ENCODE assay signal across 20 cellular contexts in the genomic region with DNA sequence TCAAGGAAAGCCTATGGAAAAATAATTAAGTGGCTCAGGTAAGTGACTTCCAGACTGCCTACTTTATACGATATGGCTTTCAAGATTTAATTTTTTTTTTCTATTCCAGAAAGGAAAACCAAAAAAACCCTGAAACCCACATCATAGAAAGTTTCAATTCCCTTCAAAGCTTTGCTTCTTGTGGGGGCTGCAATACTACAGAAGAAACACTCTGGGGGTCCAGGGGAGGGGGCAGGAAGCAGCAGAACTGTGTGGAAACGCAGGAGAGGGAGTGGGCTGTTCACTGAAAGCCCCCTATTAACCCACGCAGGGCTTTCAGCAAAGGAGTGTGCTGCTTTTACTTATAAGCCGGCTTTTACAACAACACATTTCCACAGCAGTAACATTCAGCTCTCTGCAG. TPM values are rescaled to one million over a fixed set of nuclear protein-coding genes. Genes with fewer than 3 reads are reported as not detected.
DNase-seq lines count a peak whose midpoint lies in the region; ATAC-seq, FAIRE-seq and TF ChIP-seq lines count a peak whose summit lies in the region.
"Had no signal": no experiment of that assay in that cellular context is flagged by ENCODE, and none has a peak within 500 bp of the region (broad histone marks: within the 10 kb centered on the region; RNA-seq: fewer than 3 reads in every experiment).

No MANE protein-coding gene starts in this region.

- intact Hi-C loops in CD8-positive, alpha-beta T cell (cut with DNase I, micrococcal nuclease), result no loop called here

- peaks cover 12% of the 10 kb centered on the region for H3K4me1 Mint-ChIP-seq in CD8-positive, alpha-beta T cell (ENCODE audit: low read depth)
- peaks cover 11% of the 10 kb centered on the region for H3K4me1 Mint-ChIP-seq in nephron progenitor cell
- H3K4me1 Mint-ChIP-seq: B cell had no signal

- TF ChIP-seq POLR2A in H54 (IDR thresholded peaks at IDR 0.05; ENCODE audit: low read depth, low read length), result no peak

- no peak overlapping the region for H3K27ac ChIP-seq in CD8-positive, alpha-beta T cell (ENCODE audit: low read depth, low read length)
- H3K27ac ChIP-seq in SK-N-MC, result peak overlapping the region; percentile 65

- POLR2A ChIA-PET in CD8-positive, alpha-beta T cell (lab: Charles Lee), result no interaction called here

- no peaks in the 10 kb centered on the region for H3K9me3 Mint-ChIP-seq in CD8-positive, alpha-beta T cell
- peaks cover 13% of the 10 kb centered on the region for H3K9me3 Mint-ChIP-seq in nephron progenitor cell

- peaks cover 13% of the 10 kb centered on the region for H3K4me1 ChIP-seq in CD8-positive, alpha-beta T cell (ENCODE audit: insufficient read depth, low read length)

- no peaks in the 10 kb centered on the region for H3K36me3 Mint-ChIP-seq in CD8-positive, alpha-beta T cell
- H3K36me3 Mint-ChIP-seq in nephron progenitor cell (ENCODE audit: low read depth), result peaks cover 24% of the 10 kb centered on the region

- TF ChIP-seq CTCF in CD8-positive, alpha-beta T cell (IDR thresholded peaks at IDR 0.05), result no peak
- TF ChIP-seq CTCF in nephron progenitor cell (IDR thresholded peaks at IDR 0.05), result no peak

- no peaks in the 10 kb centered on the region for H3K27me3 ChIP-seq in CD8-positive, alpha-beta T cell (ENCODE audit: insufficient read depth, low read length)
- H3K27me3 ChIP-seq: MG63 had no signal

- peak overlapping the region; percentile 41 for H3K9ac ChIP-seq in SK-N-MC (ENCODE audit: insufficient read length)

- CTCF ChIA-PET in CD8-positive, alpha-beta T cell (lab: Charles Lee), result no interaction called here

- FAIRE-seq in H54 (lab: Jason Lieb, UNC), result peak; percentile 58
- FAIRE-seq: GM18507, HTR-8/SVneo had no signal

- DNase-seq in CD8-positive, alpha-beta T cell, result no peak
- no peak for DNase-seq in H54 (ENCODE audit: insufficient read length, low spot score)
- DNase-seq in SK-N-MC (ENCODE audit: low read depth, low spot score), result no peak
- no peak for DNase-seq in nephron progenitor cell
- no peak for DNase-seq in central memory CD4-positive, alpha-beta T cell
- DNase-seq: DMS153, KG1, MG63, NCI-H1105 treated with DMSO at 0.1 percent for 48 hours, NCI-H146, NCI-H1930, NCI-H2107, NCI-H524 treated with DMSO at 0.1 percent for 48 hours, Right ventricle myocardium superior, RPMI8226 had no signal

- H3K27ac Mint-ChIP-seq in CD8-positive, alpha-beta T cell, result no peak overlapping the region
- peak overlapping the region; percentile 76 for H3K27ac Mint-ChIP-seq in nephron progenitor cell
- H3K27ac Mint-ChIP-seq: B cell had no signal

- ATAC-seq in CD8-positive, alpha-beta T cell, result peak; percentile 17
- ATAC-seq in GM21360 (IDR thresholded peaks at IDR 0.05; ENCODE audit: unreplicated experiment) (no peak), GM19324 (IDR thresholded peaks at IDR 0.05; ENCODE audit: low FRiP score, unreplicated experiment) (no peak)

- no peaks in the 10 kb centered on the region for H3K36me3 ChIP-seq in CD8-positive, alpha-beta T cell (ENCODE audit: insufficient read depth, low read length)
- H3K36me3 ChIP-seq in SK-N-MC (ENCODE audit: insufficient read depth, low read length), result no peaks in the 10 kb centered on the region
- H3K36me3 ChIP-seq: MG63 had no signal

- no peak overlapping the region for H3K4me3 ChIP-seq in CD8-positive, alpha-beta T cell (ENCODE audit: low read depth, low read length)
- H3K4me3 ChIP-seq in SK-N-MC, result peak overlapping the region; percentile 70
- H3K4me3 ChIP-seq: MG63 had no signal

- H3K4me3 Mint-ChIP-seq in CD8-positive, alpha-beta T cell, result no peak overlapping the region
- H3K4me3 Mint-ChIP-seq in nephron progenitor cell, result no peak overlapping the region
- H3K4me3 Mint-ChIP-seq: B cell had no signal

- no peaks in the 10 kb centered on the region for H3K9me3 ChIP-seq in CD8-positive, alpha-beta T cell (ENCODE audit: low read length)
- no peaks in the 10 kb centered on the region for H3K9me3 ChIP-seq in SK-N-MC (ENCODE audit: low read depth, low read length)
- H3K9me3 ChIP-seq: MG63 had no signal

- H3K27me3 Mint-ChIP-seq in CD8-positive, alpha-beta T cell (ENCODE audit: low read depth), result peaks cover 32% of the 10 kb centered on the region
- no peaks in the 10 kb centered on the region for H3K27me3 Mint-ChIP-seq in nephron progenitor cell (ENCODE audit: low read depth, poor library complexity)

RNA-seq across cellular contexts. Expression of gene CDC14B, which starts 31.7 kb away (rescaled TPM):
- 1 to 10 TPM; 2.2 to 2.4 TPM for total RNA-seq in CD8-positive, alpha-beta T cell
